ENCODE assay signal across 8 cellular contexts in genomic region chr16:66695474-66695934, GRCh38. TPM values are rescaled to one million over a fixed set of nuclear protein-coding genes. Genes with fewer than 3 reads are reported as not detected.
A peak's percentile ranks its signal among the peaks of the same experiment; 100 is the strongest.
DNase-seq lines count a peak whose midpoint lies in the region; ATAC-seq and FAIRE-seq lines count a peak whose summit lies in the region.

No MANE protein-coding gene starts in this region.

- peaks cover 13% of the 10 kb centered on the region for H3K4me1 ChIP-seq in iPS-15b (ENCODE audit: control insufficient read depth, insufficient read depth, low read length)

- no peak for FAIRE-seq in RCC 7860 (lab: Jason Lieb, UNC)

- H3K27me3 Mint-ChIP-seq in activated T-cell treated with anti-CD3 and anti-CD28 coated beads, Interleukin-2, amount 50 U/mL, for 4 hours (ENCODE audit: low read depth): peaks cover 17% of the 10 kb centered on the region
- peaks cover 35% of the 10 kb centered on the region for H3K27me3 Mint-ChIP-seq in activated CD8-positive, alpha-beta T cell treated with anti-CD3 and anti-CD28 coated beads, Interleukin-2, amount 10 ng/mL, durations not matched to agents 7 days and 5 days (ENCODE audit: low read depth)
- peaks cover 50% of the 10 kb centered on the region for H3K27me3 Mint-ChIP-seq in stimulated activated naive CD8-positive, alpha-beta T cell treated with anti-CD3 and anti-CD28 coated beads, Interleukin-15, amount 100 ng/mL, for 72 hours

- peak overlapping the region; percentile 83 for H3K9ac ChIP-seq in iPS-15b (ENCODE audit: low read depth, low read length)

- CTCF ChIA-PET in activated CD8-positive, alpha-beta T cell treated with anti-CD3 and anti-CD28 coated beads, Interleukin-2, amount 10 ng/mL, durations not matched to agents 7 days and 5 days (lab: Charles Lee): interaction anchor here (1.0 to 4.2 kb wide), 4 partner anchors 32 to 288 kb away, joined by 3 to 12 read pairs (median 6); no protein-coding TSS in a partner anchor

- no peaks in the 10 kb centered on the region for H3K27me3 ChIP-seq in iPS-15b (ENCODE audit: control insufficient read depth, insufficient read depth, low read length)

- no peaks in the 10 kb centered on the region for H3K9me3 Mint-ChIP-seq in activated T-cell treated with anti-CD3 and anti-CD28 coated beads, Interleukin-2, amount 50 U/mL, for 4 hours
- H3K9me3 Mint-ChIP-seq in activated CD8-positive, alpha-beta T cell treated with anti-CD3 and anti-CD28 coated beads, Interleukin-2, amount 10 ng/mL, durations not matched to agents 7 days and 5 days (ENCODE audit: insufficient read depth): no peaks in the 10 kb centered on the region
- H3K9me3 Mint-ChIP-seq in stimulated activated naive CD8-positive, alpha-beta T cell treated with anti-CD3 and anti-CD28 coated beads, Interleukin-15, amount 100 ng/mL, for 72 hours: no peaks in the 10 kb centered on the region

- ATAC-seq in activated T-cell treated with anti-CD3 and anti-CD28 coated beads, Interleukin-2, amount 50 U/mL, for 4 hours: no peak
- ATAC-seq in activated CD8-positive, alpha-beta T cell treated with anti-CD3 and anti-CD28 coated beads, Interleukin-2, amount 10 ng/mL, durations not matched to agents 7 days and 5 days: no peak
- peak; percentile 36 for ATAC-seq in stimulated activated naive CD8-positive, alpha-beta T cell treated with anti-CD3 and anti-CD28 coated beads, Interleukin-15, amount 100 ng/mL, for 72 hours

- peak overlapping the region; percentile 76 for H3K4me3 Mint-ChIP-seq in activated T-cell treated with anti-CD3 and anti-CD28 coated beads, Interleukin-2, amount 50 U/mL, for 4 hours
- peak overlapping the region; percentile 67 for H3K4me3 Mint-ChIP-seq in activated CD8-positive, alpha-beta T cell treated with anti-CD3 and anti-CD28 coated beads, Interleukin-2, amount 10 ng/mL, durations not matched to agents 7 days and 5 days
- peak overlapping the region; percentile 81 to 84 for H3K4me3 Mint-ChIP-seq in stimulated activated naive CD8-positive, alpha-beta T cell treated with anti-CD3 and anti-CD28 coated beads, Interleukin-15, amount 100 ng/mL, for 72 hours

- H3K36me3 Mint-ChIP-seq in activated T-cell treated with anti-CD3 and anti-CD28 coated beads, Interleukin-2, amount 50 U/mL, for 4 hours (ENCODE audit: insufficient read depth): no peaks in the 10 kb centered on the region
- H3K36me3 Mint-ChIP-seq in activated CD8-positive, alpha-beta T cell treated with anti-CD3 and anti-CD28 coated beads, Interleukin-2, amount 10 ng/mL, durations not matched to agents 7 days and 5 days (ENCODE audit: low read depth): no peaks in the 10 kb centered on the region

- no peaks in the 10 kb centered on the region for H3K36me3 ChIP-seq in iPS-15b (ENCODE audit: control insufficient read depth, insufficient read depth, low read length)

- no peak overlapping the region for H3K27ac Mint-ChIP-seq in activated CD8-positive, alpha-beta T cell treated with anti-CD3 and anti-CD28 coated beads, Interleukin-2, amount 10 ng/mL, durations not matched to agents 7 days and 5 days
- H3K27ac Mint-ChIP-seq in stimulated activated naive CD8-positive, alpha-beta T cell treated with anti-CD3 and anti-CD28 coated beads, Interleukin-15, amount 100 ng/mL, for 72 hours: peak overlapping the region in 1 of 2 donors; percentile 52

- POLR2A ChIA-PET in activated CD8-positive, alpha-beta T cell treated with anti-CD3 and anti-CD28 coated beads, Interleukin-2, amount 10 ng/mL, durations not matched to agents 7 days and 5 days (lab: Charles Lee): interaction anchor here (0.5 to 1.0 kb wide), 2 partner anchors 134 to 143 kb away, joined by 3 to 4 read pairs; no protein-coding TSS in a partner anchor

- H3K9me3 ChIP-seq in iPS-15b (ENCODE audit: control insufficient read depth, insufficient read depth, low read length): no peaks in the 10 kb centered on the region

- peak overlapping the region; percentile 60 for H3K4me3 ChIP-seq in iPS-15b (ENCODE audit: low read depth, low read length)

- DNase-seq in activated T-cell treated with anti-CD3 and anti-CD28 coated beads, Interleukin-2, amount 50 U/mL, for 4 hours: no peak
- DNase-seq in activated T-cell treated with anti-CD3 and anti-CD28 coated beads, Interleukin-2, amount 50 U/mL, for 1 hour: no peak
- no peak for DNase-seq in activated CD8-positive, alpha-beta T cell treated with anti-CD3 and anti-CD28 coated beads, Interleukin-2, amount 10 ng/mL, durations not matched to agents 7 days and 5 days
- peak; percentile 7 to 37 for DNase-seq in stimulated activated naive CD8-positive, alpha-beta T cell treated with anti-CD3 and anti-CD28 coated beads, Interleukin-15, amount 100 ng/mL, for 72 hours
- DNase-seq in RCC 7860 (ENCODE audit: low spot score): no peak
- DNase-seq in putamen (ENCODE audit: low spot score): no peak
- no peak for DNase-seq in effector CD4-positive, alpha-beta T cell

- H3K4me1 Mint-ChIP-seq in activated T-cell treated with anti-CD3 and anti-CD28 coated beads, Interleukin-2, amount 50 U/mL, for 4 hours (ENCODE audit: low read depth): peaks cover 9% of the 10 kb centered on the region
- H3K4me1 Mint-ChIP-seq in activated CD8-positive, alpha-beta T cell treated with anti-CD3 and anti-CD28 coated beads, Interleukin-2, amount 10 ng/mL, durations not matched to agents 7 days and 5 days (ENCODE audit: low read depth): peaks cover 19% of the 10 kb centered on the region
- H3K4me1 Mint-ChIP-seq in stimulated activated naive CD8-positive, alpha-beta T cell treated with anti-CD3 and anti-CD28 coated beads, Interleukin-15, amount 100 ng/mL, for 72 hours: peaks cover 20% of the 10 kb centered on the region

RNA-seq across cellular contexts. Expression of gene CMTM4, which starts 1.0 kb away (rescaled TPM):
- total RNA-seq in activated T-cell treated with anti-CD3 and anti-CD28 coated beads, Interleukin-2, amount 50 U/mL, for 4 hours: 1 to 10 TPM; 2.6 to 3.0 (median 2.8) TPM
- 1 to 10 TPM; 1.2 TPM for total RNA-seq in activated CD8-positive, alpha-beta T cell treated with anti-CD3 and anti-CD28 coated beads, Interleukin-2, amount 10 ng/mL, durations not matched to agents 7 days and 5 days

RNA-seq across cellular contexts. Expression of gene DYNC1LI2, which starts 55.9 kb away (rescaled TPM):
- total RNA-seq in activated T-cell treated with anti-CD3 and anti-CD28 coated beads, Interleukin-2, amount 50 U/mL, for 4 hours: 10 to 100 TPM; 45.9 to 55.5 (median 53.6) TPM
- 10 to 100 TPM; 56.5 to 63.1 TPM for total RNA-seq in activated CD8-positive, alpha-beta T cell treated with anti-CD3 and anti-CD28 coated beads, Interleukin-2, amount 10 ng/mL, durations not matched to agents 7 days and 5 days

Comparison
In these comparisons a context has a peak if more than half of its experiments do, and no peak if none do; other contexts are left out.
1. DNase-seq: peak in stimulated activated naive CD8-positive, alpha-beta T cell treated with anti-CD3 and anti-CD28 coated beads, Interleukin-15, amount 100 ng/mL, for 72 hours (2 of 2); none in activated T-cell treated with anti-CD3 and anti-CD28 coated beads, Interleukin-2, amount 50 U/mL, for 4 hours (single experiment), activated T-cell treated with anti-CD3 and anti-CD28 coated beads, Interleukin-2, amount 50 U/mL, for 1 hour (single experiment), activated CD8-positive, alpha-beta T cell treated with anti-CD3 and anti-CD28 coated beads, Interleukin-2, amount 10 ng/mL, durations not matched to agents 7 days and 5 days (single experiment), RCC 7860 (single experiment), putamen (single experiment) and effector CD4-positive, alpha-beta T cell (single experiment).
2. Peak in every context shown above with its lines, with median percentiles within 50 percentile points of each other: H3K4me3 Mint-ChIP-seq.